8 cellular contexts compared by ENCODE assay signal in the genomic region with DNA sequence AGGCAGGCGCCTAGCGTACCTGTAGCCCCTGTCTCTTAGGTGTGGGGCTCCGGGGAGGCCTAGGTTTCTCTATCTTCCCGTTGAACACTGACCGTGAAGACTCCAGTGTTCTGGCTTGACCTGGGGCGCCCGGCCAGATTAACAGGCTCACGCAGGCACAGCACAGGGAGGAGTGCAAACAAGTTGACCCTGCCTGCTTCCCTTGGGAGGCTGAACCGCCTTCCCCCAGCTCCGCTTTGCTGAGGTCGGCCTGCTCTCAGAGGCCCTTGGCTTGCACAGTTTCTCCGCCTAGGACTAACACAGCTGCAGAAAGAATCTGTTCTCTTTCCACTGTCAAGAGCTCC. TPM values are rescaled to one million over a fixed set of nuclear protein-coding genes. Genes with fewer than 3 reads are reported as not detected.
DNase-seq lines count a peak whose midpoint lies in the region; ATAC-seq, FAIRE-seq and TF ChIP-seq lines count a peak whose summit lies in the region.

No MANE protein-coding gene starts in this region.

- H3K27ac ChIP-seq in CD8-positive, alpha-beta memory T cell (ENCODE audit: low read depth, low read length), result peak overlapping the region; percentile 57
- H3K27ac ChIP-seq in SJCRH30, result no peak overlapping the region; the same call in 1 of the 2 replicates

- H3K4me3 Mint-ChIP-seq in CD8-positive, alpha-beta memory T cell, result peak overlapping the region; percentile 89 to 96 (median 92)

- H3K27ac Mint-ChIP-seq in CD8-positive, alpha-beta memory T cell, result peak overlapping the region in 7 of 8 donors; percentile 53 to 90 (median 75)

- CTCF ChIA-PET in CD8-positive, alpha-beta memory T cell (lab: Charles Lee), result interaction anchor here (0.9 to 2.5 kb wide), 7 partner anchors 9 to 207 kb away, joined by 3 to 19 read pairs (median 3); a partner anchor contains a TSS

- H3K4me1 Mint-ChIP-seq in CD8-positive, alpha-beta memory T cell, result peaks cover 26 to 52% (median 37%) of the 10 kb centered on the region in 3 donors

- POLR2A ChIA-PET in CD8-positive, alpha-beta memory T cell (lab: Charles Lee), result interaction anchor here (1.1 to 2.1 kb wide), 6 partner anchors 10 to 344 kb away, joined by 3 to 24 read pairs (median 12); a partner anchor contains a TSS

- no peak for DNase-seq in CD8-positive, alpha-beta memory T cell
- DNase-seq in HCEC 1CT, result peak; percentile 13
- DNase-seq in SJCRH30, result peak; percentile 52 to 62
- peak; percentile 37 for DNase-seq in epithelial cell of esophagus (ENCODE audit: low read depth)
- DNase-seq in mucosa of descending colon, result peak; percentile 57 to 79 (median 70)
- peak; percentile 26 for DNase-seq in urothelium cell line (ENCODE audit: low spot score)
- no peak for DNase-seq in activated CD4-positive, CD25-positive, alpha-beta regulatory T cell (lab: John Stamatoyannopoulos, UW)

- H3K9me3 ChIP-seq in CD8-positive, alpha-beta memory T cell (ENCODE audit: low read length), result no peaks in the 10 kb centered on the region
- H3K9me3 ChIP-seq in SJCRH30 (replicated peaks), result no peaks in the 10 kb centered on the region
- no peaks in the 10 kb centered on the region for H3K9me3 ChIP-seq in mucosa of descending colon

- peaks cover 17% of the 10 kb centered on the region for H3K4me1 ChIP-seq in CD8-positive, alpha-beta memory T cell (ENCODE audit: insufficient read depth, low read length)
- peaks cover 3% of the 10 kb centered on the region; the same call in 1 of the 2 replicates for H3K4me1 ChIP-seq in SJCRH30
- H3K4me1 ChIP-seq in mucosa of descending colon (ENCODE audit: low read depth), result peaks cover 5% of the 10 kb centered on the region

- no peak for FAIRE-seq in urothelium cell line (lab: Jason Lieb, UNC)

- no peak for TF ChIP-seq CTCF in epithelial cell of esophagus (IDR thresholded peaks at IDR 0.05; ENCODE audit: insufficient read depth, low read depth, low read length, missing control alignments)
- TF ChIP-seq CTCF in mucosa of descending colon (IDR thresholded peaks at IDR 0.05), result no peak

- peaks cover 0 to 43% (median 8%) of the 10 kb centered on the region in 3 donors for H3K36me3 Mint-ChIP-seq in CD8-positive, alpha-beta memory T cell

- H3K36me3 ChIP-seq in CD8-positive, alpha-beta memory T cell (ENCODE audit: insufficient read depth, low read length), result no peaks in the 10 kb centered on the region
- H3K36me3 ChIP-seq in SJCRH30, result peaks cover 6% of the 10 kb centered on the region; the same call in 1 of the 2 replicates
- H3K36me3 ChIP-seq in mucosa of descending colon (ENCODE audit: low read depth), result no peaks in the 10 kb centered on the region

- peak overlapping the region; percentile 86 for H3K4me3 ChIP-seq in CD8-positive, alpha-beta memory T cell (ENCODE audit: low read length)
- H3K4me3 ChIP-seq in SJCRH30 (peak overlapping the region; percentile 69), epithelial cell of esophagus (ENCODE audit: low read length) (peak overlapping the region; percentile 61), mucosa of descending colon (peak overlapping the region; percentile 60)

- H3K9me3 Mint-ChIP-seq in CD8-positive, alpha-beta memory T cell, result no peaks in the 10 kb centered on the region

- ATAC-seq in mucosa of descending colon (peak; percentile 62), HG02981 (IDR thresholded peaks at IDR 0.05; ENCODE audit: unreplicated experiment) (no peak)

- H3K27me3 ChIP-seq in CD8-positive, alpha-beta memory T cell (ENCODE audit: insufficient read depth, low read length, poor library complexity, severe bottlenecking), result no peaks in the 10 kb centered on the region
- H3K27me3 ChIP-seq in SJCRH30, result no peaks in the 10 kb centered on the region

- no peaks in the 10 kb centered on the region for H3K27me3 Mint-ChIP-seq in CD8-positive, alpha-beta memory T cell

- intact Hi-C loops in mucosa of descending colon (cut with DNase I, micrococcal nuclease), result no loop called here

RNA-seq across cellular contexts. Expression of a gene that starts 0.6 kb away (rescaled TPM):
- total RNA-seq in CD8-positive, alpha-beta memory T cell, result 10 to 100 TPM; 15.2 to 18.8 TPM
- 27.7 TPM for polyA plus RNA-seq in CD8-positive, alpha-beta memory T cell
- 47.8 and 50.0 TPM in 2 replicates for total RNA-seq in SJCRH30 (2014; rRNA removed; shearing (Covaris generic))
- 10 to 100 TPM; 39.1 to 83.0 (median 52.2) TPM for total RNA-seq in mucosa of descending colon

RNA-seq across cellular contexts. Expression of a gene that starts 10.1 kb away (rescaled TPM):
- total RNA-seq in CD8-positive, alpha-beta memory T cell, result 10 to 100 TPM; 88.1 to 98.7 TPM
- 46.8 TPM for polyA plus RNA-seq in CD8-positive, alpha-beta memory T cell
- 148 and 189 TPM in 2 replicates for total RNA-seq in SJCRH30 (2014; rRNA removed; shearing (Covaris generic))
- total RNA-seq in mucosa of descending colon, result 100 to 1,000 TPM in 2 of 3 donors, 10 to 100 TPM in 1; 83.0 to 135 (median 115) TPM

RNA-seq across cellular contexts. Expression of a gene that starts 35.0 kb away (rescaled TPM):
- 100 to 1,000 TPM; 497 to 551 TPM for total RNA-seq in CD8-positive, alpha-beta memory T cell
- polyA plus RNA-seq in CD8-positive, alpha-beta memory T cell, result 267 TPM
- 646 and 678 TPM in 2 replicates for total RNA-seq in SJCRH30 (2014; rRNA removed; shearing (Covaris generic))
- total RNA-seq in mucosa of descending colon, result 100 to 1,000 TPM in 1 of 3 donors, 10 to 100 TPM in 2; 76.6 to 117 (median 94.5) TPM

RNA-seq across cellular contexts. Expression of a gene that starts 43.4 kb away (rescaled TPM):
- 100 to 1,000 TPM in 1 of 2 experiments, 10 to 100 TPM in 1; 99.4 to 102 TPM for total RNA-seq in CD8-positive, alpha-beta memory T cell
- polyA plus RNA-seq in CD8-positive, alpha-beta memory T cell, result 41.3 TPM
- total RNA-seq in SJCRH30 (2014; rRNA removed; shearing (Covaris generic)), result 78.7 and 80.9 TPM in 2 replicates
- total RNA-seq in mucosa of descending colon, result 10 to 100 TPM; 29.8 to 51.7 (median 33.5) TPM

Comparison
In these comparisons a context has a peak if more than half of its experiments do, and no peak if none do; other contexts are left out.
1. DNase-seq: peak in HCEC 1CT (single experiment), SJCRH30 (2 of 2), epithelial cell of esophagus (single experiment), mucosa of descending colon (3 of 3) and urothelium cell line (single experiment); none in CD8-positive, alpha-beta memory T cell (0 of 5) and activated CD4-positive, CD25-positive, alpha-beta regulatory T cell (0 of 4).
2. Peak in every context shown above with its lines, with median percentiles within 50 percentile points of each other: H3K4me3 ChIP-seq.